Comparison of ENCODE assay signal across 19 cellular contexts in genomic region chr3:102230057-102230456, GRCh38.
DNase-seq lines count a peak whose midpoint lies in the region; ATAC-seq, FAIRE-seq and TF ChIP-seq lines count a peak whose summit lies in the region.
"Had no signal": no experiment of that assay in that cellular context is flagged by ENCODE, and none has a peak within 500 bp of the region (broad histone marks: within the 10 kb centered on the region; RNA-seq: fewer than 3 reads in every experiment).

No MANE protein-coding gene starts in this region.

- no TSS peak for BruUV-seq in K562 (replicated peaks; lab: Mats Ljungman, UMichigan)

- no peak overlapping the region for H3K9ac ChIP-seq in K562 (ENCODE audit: insufficient read depth in 1 of 2, low read depth in 2 of 2, low read length in 2 of 2)
- H3K9ac ChIP-seq: SK-N-SH had no signal

- H3K27ac ChIP-seq in K562 (ENCODE audit: extremely low read depth, low read depth, low read length) = no peak overlapping the region
- H3K27ac ChIP-seq: psoas muscle, thyroid gland, VCaP had no signal

- no peaks in the 10 kb centered on the region for H3K27me3 ChIP-seq in K562 (ENCODE audit: control insufficient read depth in 2 of 2, insufficient read depth in 2 of 2, low read length in 2 of 2)
- H3K27me3 ChIP-seq: thyroid gland had no signal

- WGBS in K562 (ENCODE audit: insufficient coverage, low coverage, missing lambda C conversion rate) = 17% methylated on average over 2 of the region's 2 CpGs

- FAIRE-seq in K562 (lab: Jason Lieb, UNC) = no peak
- FAIRE-seq: HTR-8/SVneo had no signal

- TF ChIP-seq RAD21 in K562 (CRISPR knock-in tag; conservative IDR thresholded peaks at IDR 0.05 in 1 of 2, IDR thresholded peaks at IDR 0.05 in 1 of 2) = no peak

- ATAC-seq in K562 = peak; percentile 62; the same call in 1 of the 3 replicates
- ATAC-seq: natural killer cell treated with Interleukin-12 subunit alpha and Interleukin-12 subunit beta and Interleukin-15 and Interleukin-18, amount 100 ng/mL, for 72 hours; PC-3; psoas muscle had no signal

- POLR2A ChIA-PET in K562 (lab: Yijun Ruan, JAX) = no interaction called here

- H3K9me3 ChIP-seq in K562 (replicated peaks; ENCODE audit: control insufficient read depth, insufficient read depth, low read depth, low read length) = no peaks in the 10 kb centered on the region
- H3K9me3 ChIP-seq: psoas muscle, SK-N-SH, thyroid gland had no signal

- CTCF ChIA-PET in K562 (lab: Yijun Ruan, JAX; ENCODE audit: low intra/inter-chr PET ratio) = no interaction called here

- in situ Hi-C loops in KBM-7 (cut with MboI; ENCODE audit: low pct_unique_long_range_greater_than_20kb, low sequenced_read_pairs) (loop anchor here (25.0 kb wide), 1 partner anchor 307 kb away; no protein-coding TSS in a partner anchor), K562 (cut with MboI) (no loop called here)

- H3K4me2 ChIP-seq in K562 (ENCODE audit: insufficient read depth, low read length) = no peak overlapping the region
- H3K4me2 ChIP-seq: SK-N-SH had no signal

- TF ChIP-seq EP300 in K562 (IDR thresholded peaks at IDR 0.05; ENCODE audit: low read length) = no peak

- H3K79me2 ChIP-seq in K562 (ENCODE audit: control insufficient read depth, insufficient read depth, low read length) = no peaks in the 10 kb centered on the region

- no peaks in the 10 kb centered on the region for H3K9me1 ChIP-seq in K562 (ENCODE audit: control insufficient read depth, insufficient read depth, low read length)

- no peak overlapping the region for H3K4me3 ChIP-seq in K562
- H3K4me3 ChIP-seq: psoas muscle, thyroid gland had no signal

- H3K4me1 ChIP-seq in K562 (replicated peaks in 1 of 2; ENCODE audit: control insufficient read depth in 2 of 2, insufficient read depth in 2 of 2, low read length in 2 of 2) = no peaks in the 10 kb centered on the region; a peak in 1 of 5 replicates
- H3K4me1 ChIP-seq: psoas muscle, thyroid gland had no signal

- H2AFZ ChIP-seq in K562 (ENCODE audit: low read depth, low read length) = no peak overlapping the region

- intact Hi-C loops in K562 (cut with micrococcal nuclease) = no loop called here

- no peaks in the 10 kb centered on the region for H3K36me3 ChIP-seq in K562 (ENCODE audit: control insufficient read depth, insufficient read depth, low read length)
- H3K36me3 ChIP-seq: thyroid gland had no signal

- H4K20me1 ChIP-seq in K562 (replicated peaks; ENCODE audit: control insufficient read depth, insufficient read depth, low read length) = no peaks in the 10 kb centered on the region

- DNase-seq in GDM1 (lab: John Stamatoyannopoulos, UW) = peak; percentile 3
- peak; percentile 48 for DNase-seq in KBM-7
- DNase-seq in SIG-M5 (lab: John Stamatoyannopoulos, UW) = peak; percentile 29
- DNase-seq in K562 (ENCODE audit: extremely low read depth in 1 of 4, low spot score in 3 of 4) = no peak
- DNase-seq in central memory CD4-positive, alpha-beta T cell = no peak
- no peak for DNase-seq in activated effector memory CD4-positive, alpha-beta T cell treated with anti-CD3 and anti-CD28 coated beads, Interleukin-2, amount 50 U/mL, for 16 hours
- no peak for DNase-seq in NCI-H1417 (lab: John Stamatoyannopoulos, UW)
- DNase-seq: DMS153, endodermal cell, mesenchymal stem cell, NCI-H187 treated with DMSO at 0.1 percent for 48 hours, NCI-H446, PC-3, psoas muscle, SK-N-SH, thyroid gland had no signal

- no peak for TF ChIP-seq POLR2A in K562 (conservative IDR thresholded peaks at IDR 0.05)

- no peak for TF ChIP-seq CTCF in K562 (IDR thresholded peaks at IDR 0.05 in 2 of 3, conservative IDR thresholded peaks at IDR 0.05 in 1 of 3; ENCODE audit: insufficient read depth in 2 of 3, low read depth in 1 of 3, low read length in 3 of 3)

TF ChIP-seq in K562, 482 proteins besides CTCF, POLR2A, EP300 and RAD21:
- TF ChIP-seq ATF4 (CRISPR knock-in tag; IDR thresholded peaks at IDR 0.05) (peak; percentile 81), ATF3 (IDR thresholded peaks at IDR 0.05) (peak; percentile 34; the same call in 1 of the 2 replicates), ATF3 (CRISPR knock-in tag; conservative IDR thresholded peaks at IDR 0.05) (no peak), ZNF165 (CRISPR knock-in tag; IDR thresholded peaks at IDR 0.05; ENCODE audit: borderline replicate concordance) (no peak), CUX1 (CRISPR knock-in tag; IDR thresholded peaks at IDR 0.05) (no peak), ZNF79 (CRISPR knock-in tag; IDR thresholded peaks at IDR 0.05; ENCODE audit: low read depth) (no peak), ARHGAP35 (IDR thresholded peaks at IDR 0.05; ENCODE audit: partially characterized antibody) (no peak), PKNOX1 (IDR thresholded peaks at IDR 0.05) (peak; percentile 83), ZNF384 (IDR thresholded peaks at IDR 0.05; ENCODE audit: low read depth, low read length) (peak; percentile 23; the same call in 1 of the 2 replicates), SREBF1 (IDR thresholded peaks at IDR 0.05; ENCODE audit: borderline replicate concordance, low read depth, low read length) (0 out of 2 replicates have a peak, but pooled peaks have one; percentile 47), CEBPG (CRISPR knock-in tag; IDR thresholded peaks at IDR 0.05) (peak; percentile 16; the same call in 1 of the 2 replicates), CEBPG (tag; conservative IDR thresholded peaks at IDR 0.05 in 1 of 2, IDR thresholded peaks at IDR 0.05 in 1 of 2) (peak; percentile 67 to 76; a peak in 3 of 4 replicates), PREB (CRISPR knock-in tag; IDR thresholded peaks at IDR 0.05) (no peak)

Comparison
In these comparisons a context has a peak if more than half of its experiments do, and no peak if none do; other contexts are left out.
1. DNase-seq: peak in GDM1 (single experiment), KBM-7 (single experiment) and SIG-M5 (single experiment); none in K562 (0 of 4), central memory CD4-positive, alpha-beta T cell (single experiment), activated effector memory CD4-positive, alpha-beta T cell treated with anti-CD3 and anti-CD28 coated beads, Interleukin-2, amount 50 U/mL, for 16 hours (single experiment) and NCI-H1417 (0 of 3).